ENCODE assay signal across 1 cellular context in genomic region chr10:24724381-24725228, GRCh38.
TF ChIP-seq lines count a peak whose summit lies in the region.

No MANE protein-coding gene starts in this region.

TF ChIP-seq in HepG2, 621 proteins besides CTCF, POLR2A, EP300 and RAD21 (continued from another document and continues in another):
- TF ChIP-seq NFYC (CRISPR knock-in tag; IDR thresholded peaks at IDR 0.05), result peak; percentile 87
- TF ChIP-seq ZNF558 (CRISPR knock-in tag; IDR thresholded peaks at IDR 0.05; ENCODE audit: borderline replicate concordance), result no peak
- TF ChIP-seq, protein P1, sequence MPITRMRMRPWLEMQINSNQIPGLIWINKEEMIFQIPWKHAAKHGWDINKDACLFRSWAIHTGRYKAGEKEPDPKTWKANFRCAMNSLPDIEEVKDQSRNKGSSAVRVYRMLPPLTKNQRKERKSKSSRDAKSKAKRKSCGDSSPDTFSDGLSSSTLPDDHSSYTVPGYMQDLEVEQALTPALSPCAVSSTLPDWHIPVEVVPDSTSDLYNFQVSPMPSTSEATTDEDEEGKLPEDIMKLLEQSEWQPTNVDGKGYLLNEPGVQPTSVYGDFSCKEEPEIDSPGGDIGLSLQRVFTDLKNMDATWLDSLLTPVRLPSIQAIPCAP (CRISPR knock-in tag; IDR thresholded peaks at IDR 0.05; ENCODE audit: low read depth), result no peak
- no peak for TF ChIP-seq ZNF569 (CRISPR knock-in tag; IDR thresholded peaks at IDR 0.05; ENCODE audit: borderline replicate concordance)
- TF ChIP-seq ZBED4 (CRISPR knock-in tag; IDR thresholded peaks at IDR 0.05; ENCODE audit: borderline replicate concordance), result 0 out of 2 replicates have a peak, but pooled peaks have one; percentile 31
- TF ChIP-seq NR1H2 (CRISPR knock-in tag; IDR thresholded peaks at IDR 0.05; ENCODE audit: borderline replicate concordance, low read depth), result no peak
- TF ChIP-seq, protein P2, sequence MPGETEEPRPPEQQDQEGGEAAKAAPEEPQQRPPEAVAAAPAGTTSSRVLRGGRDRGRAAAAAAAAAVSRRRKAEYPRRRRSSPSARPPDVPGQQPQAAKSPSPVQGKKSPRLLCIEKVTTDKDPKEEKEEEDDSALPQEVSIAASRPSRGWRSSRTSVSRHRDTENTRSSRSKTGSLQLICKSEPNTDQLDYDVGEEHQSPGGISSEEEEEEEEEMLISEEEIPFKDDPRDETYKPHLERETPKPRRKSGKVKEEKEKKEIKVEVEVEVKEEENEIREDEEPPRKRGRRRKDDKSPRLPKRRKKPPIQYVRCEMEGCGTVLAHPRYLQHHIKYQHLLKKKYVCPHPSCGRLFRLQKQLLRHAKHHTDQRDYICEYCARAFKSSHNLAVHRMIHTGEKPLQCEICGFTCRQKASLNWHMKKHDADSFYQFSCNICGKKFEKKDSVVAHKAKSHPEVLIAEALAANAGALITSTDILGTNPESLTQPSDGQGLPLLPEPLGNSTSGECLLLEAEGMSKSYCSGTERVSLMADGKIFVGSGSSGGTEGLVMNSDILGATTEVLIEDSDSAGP (CRISPR knock-in tag; IDR thresholded peaks at IDR 0.05; ENCODE audit: borderline replicate concordance), result peak; percentile 31; the same call in 1 of the 2 replicates
- TF ChIP-seq, protein P3, sequence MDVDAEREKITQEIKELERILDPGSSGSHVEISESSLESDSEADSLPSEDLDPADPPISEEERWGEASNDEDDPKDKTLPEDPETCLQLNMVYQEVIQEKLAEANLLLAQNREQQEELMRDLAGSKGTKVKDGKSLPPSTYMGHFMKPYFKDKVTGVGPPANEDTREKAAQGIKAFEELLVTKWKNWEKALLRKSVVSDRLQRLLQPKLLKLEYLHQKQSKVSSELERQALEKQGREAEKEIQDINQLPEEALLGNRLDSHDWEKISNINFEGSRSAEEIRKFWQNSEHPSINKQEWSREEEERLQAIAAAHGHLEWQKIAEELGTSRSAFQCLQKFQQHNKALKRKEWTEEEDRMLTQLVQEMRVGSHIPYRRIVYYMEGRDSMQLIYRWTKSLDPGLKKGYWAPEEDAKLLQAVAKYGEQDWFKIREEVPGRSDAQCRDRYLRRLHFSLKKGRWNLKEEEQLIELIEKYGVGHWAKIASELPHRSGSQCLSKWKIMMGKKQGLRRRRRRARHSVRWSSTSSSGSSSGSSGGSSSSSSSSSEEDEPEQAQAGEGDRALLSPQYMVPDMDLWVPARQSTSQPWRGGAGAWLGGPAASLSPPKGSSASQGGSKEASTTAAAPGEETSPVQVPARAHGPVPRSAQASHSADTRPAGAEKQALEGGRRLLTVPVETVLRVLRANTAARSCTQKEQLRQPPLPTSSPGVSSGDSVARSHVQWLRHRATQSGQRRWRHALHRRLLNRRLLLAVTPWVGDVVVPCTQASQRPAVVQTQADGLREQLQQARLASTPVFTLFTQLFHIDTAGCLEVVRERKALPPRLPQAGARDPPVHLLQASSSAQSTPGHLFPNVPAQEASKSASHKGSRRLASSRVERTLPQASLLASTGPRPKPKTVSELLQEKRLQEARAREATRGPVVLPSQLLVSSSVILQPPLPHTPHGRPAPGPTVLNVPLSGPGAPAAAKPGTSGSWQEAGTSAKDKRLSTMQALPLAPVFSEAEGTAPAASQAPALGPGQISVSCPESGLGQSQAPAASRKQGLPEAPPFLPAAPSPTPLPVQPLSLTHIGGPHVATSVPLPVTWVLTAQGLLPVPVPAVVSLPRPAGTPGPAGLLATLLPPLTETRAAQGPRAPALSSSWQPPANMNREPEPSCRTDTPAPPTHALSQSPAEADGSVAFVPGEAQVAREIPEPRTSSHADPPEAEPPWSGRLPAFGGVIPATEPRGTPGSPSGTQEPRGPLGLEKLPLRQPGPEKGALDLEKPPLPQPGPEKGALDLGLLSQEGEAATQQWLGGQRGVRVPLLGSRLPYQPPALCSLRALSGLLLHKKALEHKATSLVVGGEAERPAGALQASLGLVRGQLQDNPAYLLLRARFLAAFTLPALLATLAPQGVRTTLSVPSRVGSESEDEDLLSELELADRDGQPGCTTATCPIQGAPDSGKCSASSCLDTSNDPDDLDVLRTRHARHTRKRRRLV (CRISPR knock-in tag; IDR thresholded peaks at IDR 0.05), result peak; percentile 76; the same call in 1 of the 2 replicates
- TF ChIP-seq KLF15 (CRISPR knock-in tag; IDR thresholded peaks at IDR 0.05; ENCODE audit: borderline replicate concordance), result peak; percentile 53; the same call in 1 of the 2 replicates
- no peak for TF ChIP-seq REL (CRISPR knock-in tag; conservative IDR thresholded peaks at IDR 0.05)
- TF ChIP-seq ZBTB7B (CRISPR knock-in tag; IDR thresholded peaks at IDR 0.05), result peak; percentile 51; the same call in 1 of the 2 replicates
- no peak for TF ChIP-seq MBNL3 (CRISPR knock-in tag; conservative IDR thresholded peaks at IDR 0.05)
- peak; percentile 77 for TF ChIP-seq CHD2 (IDR thresholded peaks at IDR 0.05; ENCODE audit: low read depth, low read length)
- TF ChIP-seq SPEN (CRISPR knock-in tag; IDR thresholded peaks at IDR 0.05; ENCODE audit: low read depth), result peak; percentile 26; the same call in 1 of the 2 replicates
- TF ChIP-seq ZNF20 (CRISPR knock-in tag; IDR thresholded peaks at IDR 0.05), result no peak
- no peak for TF ChIP-seq HCFC1 (IDR thresholded peaks at IDR 0.05; ENCODE audit: low read depth, low read length)
- TF ChIP-seq USF2 (IDR thresholded peaks at IDR 0.05; ENCODE audit: low read depth, low read length), result no peak
- no peak for TF ChIP-seq USF2 (CRISPR knock-in tag; IDR thresholded peaks at IDR 0.05; ENCODE audit: borderline replicate concordance)
- no peak for TF ChIP-seq MYNN (CRISPR knock-in tag; IDR thresholded peaks at IDR 0.05; ENCODE audit: low read depth)
- 0 out of 2 replicates have a peak, but pooled peaks have one; percentile 70 for TF ChIP-seq BRD4 (CRISPR knock-in tag; IDR thresholded peaks at IDR 0.05)
- no peak for TF ChIP-seq RFXANK (CRISPR knock-in tag; IDR thresholded peaks at IDR 0.05)
- TF ChIP-seq POLR2AphosphoS5 (IDR thresholded peaks at IDR 0.05; ENCODE audit: low read depth, low read length), result peak; percentile 82
- TF ChIP-seq ZNF292 (CRISPR knock-in tag; IDR thresholded peaks at IDR 0.05; ENCODE audit: borderline replicate concordance, low read depth), result peak; percentile 65; the same call in 1 of the 2 replicates
- TF ChIP-seq ZNF777 (CRISPR knock-in tag; IDR thresholded peaks at IDR 0.05), result peak; percentile 30; the same call in 1 of the 2 replicates
- no peak for TF ChIP-seq ZNF782 (CRISPR knock-in tag; IDR thresholded peaks at IDR 0.05; ENCODE audit: borderline replicate concordance)
- no peak for TF ChIP-seq ZNF562 (CRISPR knock-in tag; IDR thresholded peaks at IDR 0.05; ENCODE audit: borderline replicate concordance)
- no peak for TF ChIP-seq NR3C1 (CRISPR knock-in tag; IDR thresholded peaks at IDR 0.05)
- no peak for TF ChIP-seq MAFK (conservative IDR thresholded peaks at IDR 0.05 in 1 of 2, IDR thresholded peaks at IDR 0.05 in 1 of 2; ENCODE audit: low read length in 2 of 2)
- TF ChIP-seq TARDBP (CRISPR knock-in tag; IDR thresholded peaks at IDR 0.05), result no peak
- TF ChIP-seq ZNF883 (CRISPR knock-in tag; IDR thresholded peaks at IDR 0.05; ENCODE audit: not compliant biosample characterization), result no peak
- TF ChIP-seq ZKSCAN5 (CRISPR knock-in tag; IDR thresholded peaks at IDR 0.05), result no peak
- TF ChIP-seq ZNF121 (CRISPR knock-in tag; IDR thresholded peaks at IDR 0.05), result no peak
- no peak for TF ChIP-seq RFX1 (IDR thresholded peaks at IDR 0.05)
- TF ChIP-seq ZNF672 (CRISPR knock-in tag; IDR thresholded peaks at IDR 0.05), result peak; percentile 89
- TF ChIP-seq ZNF547 (CRISPR knock-in tag; IDR thresholded peaks at IDR 0.05), result no peak
- TF ChIP-seq CCDC6 (CRISPR knock-in tag; IDR thresholded peaks at IDR 0.05), result no peak
- TF ChIP-seq BORCS8-MEF2B (CRISPR knock-in tag; IDR thresholded peaks at IDR 0.05), result no peak
- TF ChIP-seq, protein P4, sequence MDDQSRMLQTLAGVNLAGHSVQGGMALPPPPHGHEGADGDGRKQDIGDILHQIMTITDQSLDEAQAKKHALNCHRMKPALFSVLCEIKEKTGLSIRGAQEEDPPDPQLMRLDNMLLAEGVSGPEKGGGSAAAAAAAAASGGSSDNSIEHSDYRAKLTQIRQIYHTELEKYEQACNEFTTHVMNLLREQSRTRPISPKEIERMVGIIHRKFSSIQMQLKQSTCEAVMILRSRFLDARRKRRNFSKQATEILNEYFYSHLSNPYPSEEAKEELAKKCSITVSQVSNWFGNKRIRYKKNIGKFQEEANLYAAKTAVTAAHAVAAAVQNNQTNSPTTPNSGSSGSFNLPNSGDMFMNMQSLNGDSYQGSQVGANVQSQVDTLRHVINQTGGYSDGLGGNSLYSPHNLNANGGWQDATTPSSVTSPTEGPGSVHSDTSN (CRISPR knock-in tag; IDR thresholded peaks at IDR 0.05; ENCODE audit: borderline replicate concordance), result no peak
- TF ChIP-seq KDM2A (CRISPR knock-in tag; IDR thresholded peaks at IDR 0.05; ENCODE audit: borderline replicate concordance, low read depth), result peak; percentile 81; the same call in 1 of the 2 replicates
- TF ChIP-seq ZNF615 (CRISPR knock-in tag; IDR thresholded peaks at IDR 0.05; ENCODE audit: borderline replicate concordance), result no peak
- TF ChIP-seq SMAD9 (CRISPR knock-in tag; IDR thresholded peaks at IDR 0.05), result no peak
- TF ChIP-seq ZFP36L1 (CRISPR knock-in tag; IDR thresholded peaks at IDR 0.05), result peak; percentile 57; the same call in 1 of the 2 replicates
- TF ChIP-seq, protein P5, sequence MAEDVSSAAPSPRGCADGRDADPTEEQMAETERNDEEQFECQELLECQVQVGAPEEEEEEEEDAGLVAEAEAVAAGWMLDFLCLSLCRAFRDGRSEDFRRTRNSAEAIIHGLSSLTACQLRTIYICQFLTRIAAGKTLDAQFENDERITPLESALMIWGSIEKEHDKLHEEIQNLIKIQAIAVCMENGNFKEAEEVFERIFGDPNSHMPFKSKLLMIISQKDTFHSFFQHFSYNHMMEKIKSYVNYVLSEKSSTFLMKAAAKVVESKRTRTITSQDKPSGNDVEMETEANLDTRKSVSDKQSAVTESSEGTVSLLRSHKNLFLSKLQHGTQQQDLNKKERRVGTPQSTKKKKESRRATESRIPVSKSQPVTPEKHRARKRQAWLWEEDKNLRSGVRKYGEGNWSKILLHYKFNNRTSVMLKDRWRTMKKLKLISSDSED (CRISPR knock-in tag; IDR thresholded peaks at IDR 0.05), result no peak
- no peak for TF ChIP-seq RORA (CRISPR knock-in tag; IDR thresholded peaks at IDR 0.05)
- TF ChIP-seq MTA3 (CRISPR knock-in tag; IDR thresholded peaks at IDR 0.05), result no peak
- TF ChIP-seq, protein P6, sequence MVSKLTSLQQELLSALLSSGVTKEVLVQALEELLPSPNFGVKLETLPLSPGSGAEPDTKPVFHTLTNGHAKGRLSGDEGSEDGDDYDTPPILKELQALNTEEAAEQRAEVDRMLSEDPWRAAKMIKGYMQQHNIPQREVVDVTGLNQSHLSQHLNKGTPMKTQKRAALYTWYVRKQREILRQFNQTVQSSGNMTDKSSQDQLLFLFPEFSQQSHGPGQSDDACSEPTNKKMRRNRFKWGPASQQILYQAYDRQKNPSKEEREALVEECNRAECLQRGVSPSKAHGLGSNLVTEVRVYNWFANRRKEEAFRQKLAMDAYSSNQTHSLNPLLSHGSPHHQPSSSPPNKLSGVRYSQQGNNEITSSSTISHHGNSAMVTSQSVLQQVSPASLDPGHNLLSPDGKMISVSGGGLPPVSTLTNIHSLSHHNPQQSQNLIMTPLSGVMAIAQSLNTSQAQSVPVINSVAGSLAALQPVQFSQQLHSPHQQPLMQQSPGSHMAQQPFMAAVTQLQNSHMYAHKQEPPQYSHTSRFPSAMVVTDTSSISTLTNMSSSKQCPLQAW (CRISPR knock-in tag; IDR thresholded peaks at IDR 0.05), result no peak
- TF ChIP-seq PCBP2 (optimal IDR thresholded peaks at IDR 0.05; ENCODE audit: low read depth, low read length, poor library complexity, severe bottlenecking), result no peak
- no peak for TF ChIP-seq EZH2 (conservative IDR thresholded peaks at IDR 0.05; ENCODE audit: low read depth, low read length)
- no peak for TF ChIP-seq ZNF546 (CRISPR knock-in tag; conservative IDR thresholded peaks at IDR 0.05)
